In genomic region chr1:160285506-160285905, GRCh38 we compare ENCODE assay signal across 8 cellular contexts. TPM values are rescaled to one million over a fixed set of nuclear protein-coding genes. Genes with fewer than 3 reads are reported as not detected.
DNase-seq lines count a peak whose midpoint lies in the region; ATAC-seq and TF ChIP-seq lines count a peak whose summit lies in the region.

No MANE protein-coding gene starts in this region.

- no peak for TF ChIP-seq CTCF in GM12865 (IDR thresholded peaks at IDR 0.05; ENCODE audit: insufficient read depth, low read depth, low read length, missing control alignments)
- TF ChIP-seq CTCF in esophagus squamous epithelium (IDR thresholded peaks at IDR 0.05), result no peak

- CTCF ChIA-PET in HEK293T (lab: Yijun Ruan, JAX), result interaction anchor here (0.6 to 1.8 kb wide), 4 partner anchors 18 to 1125 kb away, joined by 3 to 4 read pairs (median 4); no protein-coding TSS in a partner anchor

- H3K27me3 ChIP-seq in SJSA1 (replicated peaks) (no peaks in the 10 kb centered on the region), esophagus squamous epithelium (no peaks in the 10 kb centered on the region), rectal smooth muscle tissue (ENCODE audit: control insufficient read depth, insufficient read depth, low read length) (no peaks in the 10 kb centered on the region)

- peaks cover 51% of the 10 kb centered on the region for H3K36me3 ChIP-seq in SJSA1
- peaks cover 15 to 51% (median 35%) of the 10 kb centered on the region in 3 donors for H3K36me3 ChIP-seq in esophagus squamous epithelium
- H3K36me3 ChIP-seq in rectal smooth muscle tissue (ENCODE audit: control insufficient read depth, insufficient read depth, low read length), result peaks cover 20% of the 10 kb centered on the region

- no peak for ATAC-seq in HG03460 (IDR thresholded peaks at IDR 0.05; ENCODE audit: unreplicated experiment)

- H3K4me1 ChIP-seq in SJSA1 (replicated peaks), result peaks cover 8% of the 10 kb centered on the region
- peaks cover 17 to 42% (median 21%) of the 10 kb centered on the region in 3 donors for H3K4me1 ChIP-seq in esophagus squamous epithelium
- peaks cover 7% of the 10 kb centered on the region for H3K4me1 ChIP-seq in rectal smooth muscle tissue (ENCODE audit: control insufficient read depth, insufficient read depth, low read length)

- peak overlapping the region; percentile 100 for H3K4me3 ChIP-seq in GM12865 (ENCODE audit: low read depth, low read length)
- H3K4me3 ChIP-seq in SJSA1, result peak overlapping the region; percentile 65; the same call in 1 of the 2 replicates
- peak overlapping the region in 3 of 4 donors; percentile 77 to 87 (median 86) for H3K4me3 ChIP-seq in esophagus squamous epithelium
- peak overlapping the region; percentile 86 for H3K4me3 ChIP-seq in rectal smooth muscle tissue (ENCODE audit: low read length)

- H3K9ac ChIP-seq in rectal smooth muscle tissue (ENCODE audit: low read length), result no peak overlapping the region

- no peak overlapping the region for H3K27ac ChIP-seq in SJSA1
- peak overlapping the region in 2 of 4 donors; percentile 91 to 92 for H3K27ac ChIP-seq in esophagus squamous epithelium
- peak overlapping the region; percentile 34 for H3K27ac ChIP-seq in rectal smooth muscle tissue (ENCODE audit: low read depth, low read length)

- POLR2A ChIA-PET in HEK293T (lab: Yijun Ruan, JAX), result interaction anchor here (1.1 to 2.2 kb wide), 6 partner anchors 9 to 28 kb away, joined by 3 to 15 read pairs (median 6); partner anchors contain the start of gene DCAF8

- no peak for TF ChIP-seq POLR2A in esophagus squamous epithelium (IDR thresholded peaks at IDR 0.05)

- intact Hi-C loops in esophagus squamous epithelium (cut with DNase I), result no loop called here

- H3K9me3 ChIP-seq in SJSA1 (replicated peaks) (no peaks in the 10 kb centered on the region), esophagus squamous epithelium (no peaks in the 10 kb centered on the region)

- DNase-seq in GM12865 (ENCODE audit: low read depth) (no peak), SJSA1 (ENCODE audit: low read depth in 1 of 2, low spot score in 2 of 2) (no peak), esophagus squamous epithelium (lab: John Stamatoyannopoulos, UW) (no peak), ureter (ENCODE audit: low spot score) (no peak), HEK293T (ENCODE audit: extremely low spot score) (no peak), hepatic stellate cell (ENCODE audit: low spot score) (no peak)

- WGBS in esophagus squamous epithelium, 2 donors, result 85 to 86% methylated on average over 19 to 23 of the region's 23 CpGs

TF ChIP-seq in HEK293T, 16 proteins besides CTCF, POLR2A, EP300 and RAD21:
- no peak for TF ChIP-seq HDGF (IDR thresholded peaks at IDR 0.05; ENCODE audit: borderline replicate concordance)
- no peak for TF ChIP-seq L3MBTL2 (conservative IDR thresholded peaks at IDR 0.05)
- no peak for TF ChIP-seq NFRKB (IDR thresholded peaks at IDR 0.05)
- TF ChIP-seq FOXK2 (IDR thresholded peaks at IDR 0.05), result no peak
- TF ChIP-seq SP1 (IDR thresholded peaks at IDR 0.05), result no peak
- no peak for TF ChIP-seq ELF4 (IDR thresholded peaks at IDR 0.05)
- TF ChIP-seq CTBP1 (IDR thresholded peaks at IDR 0.05; ENCODE audit: borderline replicate concordance), result no peak
- no peak for TF ChIP-seq TARDBP (IDR thresholded peaks at IDR 0.05)
- TF ChIP-seq FOXA1 (IDR thresholded peaks at IDR 0.05), result no peak
- TF ChIP-seq ZNF384 (IDR thresholded peaks at IDR 0.05), result no peak
- no peak for TF ChIP-seq SUZ12 (IDR thresholded peaks at IDR 0.05)

RNA-seq across cellular contexts. Expression of gene PEX19, which starts 0.6 kb away (rescaled TPM):
- total RNA-seq in SJSA1 (2014; rRNA removed; shearing (Covaris generic)), result 51.9 and 61.0 TPM in 2 replicates
- total RNA-seq in esophagus squamous epithelium, result 10 to 100 TPM; 21.2 to 39.7 (median 25.1) TPM
- total RNA-seq in ureter, result 102 TPM

RNA-seq across cellular contexts. Expression of gene DCAF8, which starts 23.2 kb away (rescaled TPM):
- total RNA-seq in SJSA1 (2014; rRNA removed; shearing (Covaris generic)), result 37.5 and 45.8 TPM in 2 replicates
- 100 to 1,000 TPM in 1 of 4 donors, 10 to 100 TPM in 3; 54.0 to 139 (median 58.6) TPM for total RNA-seq in esophagus squamous epithelium
- 137 TPM for total RNA-seq in ureter

RNA-seq across cellular contexts. Expression of gene COPA, which starts 57.5 kb away (rescaled TPM):
- total RNA-seq in SJSA1 (2014; rRNA removed; shearing (Covaris generic)), result 162 and 191 TPM in 2 replicates
- total RNA-seq in esophagus squamous epithelium (10 to 100 TPM; 74.9 to 99.8 (median 91.3) TPM), ureter (164 TPM)

RNA-seq across cellular contexts. Expression of gene NCSTN, which starts 57.7 kb away (rescaled TPM):
- 48.4 and 58.5 TPM in 2 replicates for total RNA-seq in SJSA1 (2014; rRNA removed; shearing (Covaris generic))
- total RNA-seq in esophagus squamous epithelium, result 10 to 100 TPM; 40.2 to 57.6 (median 49.8) TPM
- 95.6 TPM for total RNA-seq in ureter
